ENCODE assay signal across 23 cellular contexts in genomic region chr1:117268926-117269378, GRCh38. TPM values are rescaled to one million over a fixed set of nuclear protein-coding genes. Genes with fewer than 3 reads are reported as not detected.
DNase-seq lines count a peak whose midpoint lies in the region; ATAC-seq, FAIRE-seq and TF ChIP-seq lines count a peak whose summit lies in the region.
"Had no signal": no experiment of that assay in that cellular context is flagged by ENCODE, and none has a peak within 500 bp of the region (broad histone marks: within the 10 kb centered on the region; RNA-seq: fewer than 3 reads in every experiment).

No MANE protein-coding gene starts in this region.

- H3K4me1 Mint-ChIP-seq in mesothelial cell of epicardium = peaks cover 55% of the 10 kb centered on the region
- H3K4me1 Mint-ChIP-seq: naive B cell had no signal

- no peaks in the 10 kb centered on the region for H3K9me3 ChIP-seq in cardiac muscle cell (ENCODE audit: low read depth)
- H3K9me3 ChIP-seq: body of pancreas, Peyer's patch, upper lobe of left lung had no signal

- TF ChIP-seq CTCF in cardiac muscle cell (IDR thresholded peaks at IDR 0.05; ENCODE audit: low read depth, low read length) = no peak
- no peak for TF ChIP-seq CTCF in fibroblast of villous mesenchyme (IDR thresholded peaks at IDR 0.05; ENCODE audit: insufficient read depth, low read depth, low read length)
- no peak for TF ChIP-seq CTCF in mesothelial cell of epicardium (IDR thresholded peaks at IDR 0.05; ENCODE audit: unreplicated experiment)

- H3K27me3 Mint-ChIP-seq in mesothelial cell of epicardium (ENCODE audit: low read depth) = no peaks in the 10 kb centered on the region

- peak overlapping the region; percentile 96 for H3K27ac Mint-ChIP-seq in mesothelial cell of epicardium
- H3K27ac Mint-ChIP-seq: naive B cell had no signal

- H3K4me1 ChIP-seq in cardiac muscle cell (ENCODE audit: low read depth) = peaks cover 26% of the 10 kb centered on the region
- H3K4me1 ChIP-seq: Peyer's patch had no signal

- no peak for FAIRE-seq in HTR-8/SVneo (lab: Jason Lieb, UNC)
- FAIRE-seq: frontal cortex had no signal

- intact Hi-C loops in left cardiac atrium (cut with DNase I) = no loop called here

- no peaks in the 10 kb centered on the region for H3K36me3 ChIP-seq in cardiac muscle cell
- H3K36me3 ChIP-seq: Peyer's patch, upper lobe of left lung had no signal

- peak in 1 of 2 donors; percentile 53 for DNase-seq in cardiac muscle cell (ENCODE audit: low read depth in 1 of 2, low spot score in 1 of 2)
- DNase-seq in left cardiac atrium = no peak
- peak; percentile 75 for DNase-seq in fibroblast of villous mesenchyme (ENCODE audit: low read depth)
- peak; percentile 42 to 61 for DNase-seq in mesothelial cell of epicardium (ENCODE audit: low spot score in 2 of 2, unreplicated experiment in 2 of 2)
- no peak for DNase-seq in DMS79 treated with DMSO at 0.1 percent for 48 hours (lab: John Stamatoyannopoulos, UW)
- no peak for DNase-seq in activated CD8-positive, alpha-beta memory T cell treated with anti-CD3 and anti-CD28 coated beads, Interleukin-2, amount 50 U/mL, for 48 hours
- DNase-seq in stimulated activated naive CD4-positive, alpha-beta T cell (lab: John Stamatoyannopoulos, UW) = no peak
- no peak for DNase-seq in HTR-8/SVneo (ENCODE audit: insufficient read length, low spot score)
- DNase-seq: activated CD8-positive, alpha-beta memory T cell treated with anti-CD3 and anti-CD28 coated beads, Interleukin-2, amount 50 U/mL, for 4 hours; activated naive CD4-positive, alpha-beta T cell treated with Interleukin-2 at 50 U/mL for 16 hours; KBM-7; kidney glomerular epithelial cell; naive B cell; NCI-H1436 treated with DMSO at 0.1 percent for 48 hours; NCI-H526; Peyer's patch; right cardiac atrium; stimulated activated CD4-positive, alpha-beta T cell treated with anti-CD3 and anti-CD28 coated beads, Interleukin-4, amount 100 ng/mL, for 4 hours had no signal

- H3K4me3 Mint-ChIP-seq in mesothelial cell of epicardium = no peak overlapping the region
- H3K4me3 Mint-ChIP-seq: naive B cell had no signal

- no peak for ATAC-seq in left cardiac atrium
- ATAC-seq: activated CD4-positive, CD25-positive, alpha-beta regulatory T cell treated with anti-CD3 and anti-CD28 coated beads, Interleukin-2, amount 50 U/mL, for 24 hours; body of pancreas; right cardiac atrium had no signal

- H3K27me3 ChIP-seq in cardiac muscle cell = no peaks in the 10 kb centered on the region
- H3K27me3 ChIP-seq: body of pancreas, Peyer's patch, upper lobe of left lung had no signal

- peak overlapping the region; percentile 79 for H3K27ac ChIP-seq in cardiac muscle cell
- H3K27ac ChIP-seq: Peyer's patch, upper lobe of left lung had no signal

- H3K4me3 ChIP-seq in cardiac muscle cell = no peak overlapping the region
- H3K4me3 ChIP-seq in fibroblast of villous mesenchyme (ENCODE audit: low read depth, low read length) = no peak overlapping the region
- H3K4me3 ChIP-seq: body of pancreas, Peyer's patch, upper lobe of left lung had no signal

- H3K36me3 Mint-ChIP-seq in mesothelial cell of epicardium = peaks cover 12% of the 10 kb centered on the region
- H3K36me3 Mint-ChIP-seq: naive B cell had no signal

- peaks cover 26% of the 10 kb centered on the region for H3K9me3 Mint-ChIP-seq in mesothelial cell of epicardium

RNA-seq across cellular contexts. Expression of gene VTCN1, which starts 58.2 kb away (rescaled TPM):
- total RNA-seq in cardiac muscle cell (0.04 TPM in 1 of 2 replicates, not detected in the other), left cardiac atrium (not detected), fibroblast of villous mesenchyme (not detected in 2 replicates), mesothelial cell of epicardium (27.6 to 28.3 TPM (median 27.9 TPM) in 3 replicates)
- 0.70 TPM in 2 replicates for polyA plus RNA-seq in cardiac muscle cell
- total RNA-seq: Peyer's patch; T-helper 1 cell treated with Interleukin-12 subunit alpha and Interleukin-12 subunit beta and Interleukin-4 antibody, amounts not matched to agents 30 ng/mL and 1 ng/mL, for 36 hours had no signal

Comparison
In these comparisons a context has a peak if more than half of its experiments do, and no peak if none do; other contexts are left out.
1. DNase-seq: peak in fibroblast of villous mesenchyme (single experiment) and mesothelial cell of epicardium (2 of 2); none in left cardiac atrium (single experiment), DMS79 treated with DMSO at 0.1 percent for 48 hours (single experiment), activated CD8-positive, alpha-beta memory T cell treated with anti-CD3 and anti-CD28 coated beads, Interleukin-2, amount 50 U/mL, for 48 hours (single experiment), stimulated activated naive CD4-positive, alpha-beta T cell (0 of 6) and HTR-8/SVneo (single experiment).
2. RNA of gene VTCN1, which starts 58.2 kb away (total RNA-seq): 27.6 to 28.3 TPM in mesothelial cell of epicardium; not detected in left cardiac atrium, 0.04 TPM in cardiac muscle cell and not detected in fibroblast of villous mesenchyme; every median in the first group is over 10 times any median in the second.